Comparison of ENCODE assay signal across 17 cellular contexts in genomic region chr1:223419561-223419960, GRCh38. TPM values are rescaled to one million over a fixed set of nuclear protein-coding genes. Genes with fewer than 3 reads are reported as not detected.
DNase-seq lines count a peak whose midpoint lies in the region; ATAC-seq, FAIRE-seq and TF ChIP-seq lines count a peak whose summit lies in the region.
"Had no signal": no experiment of that assay in that cellular context is flagged by ENCODE, and none has a peak within 500 bp of the region (broad histone marks: within the 10 kb centered on the region; RNA-seq: fewer than 3 reads in every experiment).

No MANE protein-coding gene starts in this region.

- DNase-seq in DMS79 treated with DMSO at 0.1 percent for 48 hours (lab: John Stamatoyannopoulos, UW) (peak; percentile 4), DMS79 (lab: John Stamatoyannopoulos, UW) (no peak), HepG2 (ENCODE audit: low spot score) (no peak), right lobe of liver (no peak), esophagus muscularis mucosa (ENCODE audit: extremely low spot score) (peak; percentile 68), NCI-H69 (lab: John Stamatoyannopoulos, UW) (no peak)
- DNase-seq: 8988T, AML-193, Calu3, DMS 273 treated with DMSO at 0.1 percent for 48 hours, GF-D8, GOT3, H9 had no signal

- H3K4me1 ChIP-seq in HepG2 (ENCODE audit: insufficient read depth, low read length) (peaks cover 32% of the 10 kb centered on the region), right lobe of liver (peaks cover 0 to 22% (median 2%) of the 10 kb centered on the region in 4 donors), esophagus muscularis mucosa (peaks cover 0 to 9% (median under 1%) of the 10 kb centered on the region in 4 donors)
- H3K4me1 ChIP-seq: BLaER1 had no signal

- no peaks in the 10 kb centered on the region for H3K79me2 ChIP-seq in HepG2 (ENCODE audit: insufficient read depth, low read length)

- TF ChIP-seq CTCF in HepG2 (CRISPR knock-in tag; IDR thresholded peaks at IDR 0.05), result no peak
- TF ChIP-seq CTCF in right lobe of liver (IDR thresholded peaks at IDR 0.05), result no peak
- TF ChIP-seq CTCF in esophagus muscularis mucosa (IDR thresholded peaks at IDR 0.05), result no peak

- TF ChIP-seq EP300 in HepG2 (IDR thresholded peaks at IDR 0.05; ENCODE audit: low read depth in 2 of 2, low read length in 2 of 2), result no peak
- TF ChIP-seq EP300 in HepG2 (CRISPR knock-in tag; IDR thresholded peaks at IDR 0.05; ENCODE audit: borderline replicate concordance), result no peak
- no peak for TF ChIP-seq EP300 in esophagus muscularis mucosa (IDR thresholded peaks at IDR 0.05)

- WGBS in HepG2 (ENCODE audit: low lambda C conversion rate), result 22% methylated on average over 9 of the region's 10 CpGs
- WGBS in right lobe of liver (ENCODE audit: insufficient coverage, low coverage, low lambda C conversion rate, missing lambda C conversion rate), result 90% methylated on average over 6 of the region's 10 CpGs
- 85% methylated on average over 10 of the region's 10 CpGs for WGBS in esophagus muscularis mucosa

- H3K4me2 ChIP-seq in HepG2 (ENCODE audit: low read depth, low read length), result peak overlapping the region; percentile 29; the same call in 1 of the 2 replicates
- H3K4me2 ChIP-seq: BLaER1 had no signal

- no TSS peak for BruUV-seq in HepG2 (replicated peaks; lab: Mats Ljungman, UMichigan)

- no peak overlapping the region for H3K27ac ChIP-seq in HepG2 (ENCODE audit: extremely low read length, insufficient read depth, low read length)
- no peak overlapping the region for H3K27ac ChIP-seq in right lobe of liver
- no peak overlapping the region for H3K27ac ChIP-seq in esophagus muscularis mucosa (replicated peaks in 1 of 4)
- H3K27ac ChIP-seq: BLaER1 had no signal

- H3K27me3 ChIP-seq in HepG2 (ENCODE audit: control insufficient read depth in 1 of 2, insufficient read depth in 2 of 2, low read length in 2 of 2), result no peaks in the 10 kb centered on the region
- no peaks in the 10 kb centered on the region for H3K27me3 ChIP-seq in right lobe of liver
- no peaks in the 10 kb centered on the region for H3K27me3 ChIP-seq in esophagus muscularis mucosa
- H3K27me3 ChIP-seq: BLaER1 had no signal

- no peak for FAIRE-seq in HepG2 (lab: Jason Lieb, UNC)

- no peak overlapping the region for H3K4me3 ChIP-seq in HepG2 (replicated peaks in 1 of 3; ENCODE audit: insufficient read depth in 1 of 3, low read depth in 2 of 3, low read length in 3 of 3)
- no peak overlapping the region for H3K4me3 ChIP-seq in right lobe of liver
- no peak overlapping the region for H3K4me3 ChIP-seq in esophagus muscularis mucosa
- H3K4me3 ChIP-seq: BLaER1 had no signal

- CTCF ChIA-PET in HepG2 (lab: Yijun Ruan, JAX; ENCODE audit: low intra/inter-chr PET ratio, low total read pairs), result no interaction called here

- intact Hi-C loops in HepG2 (cut with micrococcal nuclease; ENCODE audit: unreplicated experiment) (loop anchor here (5.0 kb wide), 1 partner anchor 1357 kb away; no protein-coding TSS in a partner anchor), right lobe of liver (cut with DNase I) (no loop called here), esophagus muscularis mucosa (cut with DNase I) (no loop called here)

- no peak for TF ChIP-seq RAD21 in HepG2 (CRISPR knock-in tag; IDR thresholded peaks at IDR 0.05)

- no peak overlapping the region for H3K9ac ChIP-seq in HepG2 (ENCODE audit: insufficient read depth, low read depth, low read length)
- H3K9ac ChIP-seq: BLaER1 had no signal

- POLR2A ChIA-PET in HepG2 (lab: Yijun Ruan, JAX), result no interaction called here

- ATAC-seq in HepG2 (peak; percentile 35; the same call in 1 of the 3 replicates), right lobe of liver (no peak), HG03280 (IDR thresholded peaks at IDR 0.05; ENCODE audit: unreplicated experiment) (no peak)

- H2AFZ ChIP-seq in HepG2 (ENCODE audit: low read length), result no peak overlapping the region

- H3K9me3 ChIP-seq in HepG2 (ENCODE audit: low read length) (no peaks in the 10 kb centered on the region), right lobe of liver (no peaks in the 10 kb centered on the region), esophagus muscularis mucosa (no peaks in the 10 kb centered on the region)
- H3K9me3 ChIP-seq: BLaER1 had no signal

- in situ Hi-C loops in HepG2 (cut with HindIII; ENCODE audit: extremely low pct_ligation_motif_present, low pct_unique_long_range_greater_than_20kb), result no loop called here

- no peaks in the 10 kb centered on the region for H4K20me1 ChIP-seq in HepG2 (ENCODE audit: insufficient read depth, low read length)
- H4K20me1 ChIP-seq: BLaER1 had no signal

- TF ChIP-seq POLR2A in HepG2 (IDR thresholded peaks at IDR 0.05; ENCODE audit: insufficient read depth in 1 of 2, low read depth in 2 of 2, low read length in 2 of 2) (no peak), right lobe of liver (IDR thresholded peaks at IDR 0.05) (no peak), esophagus muscularis mucosa (IDR thresholded peaks at IDR 0.05; ENCODE audit: low read depth) (no peak)

- no peaks in the 10 kb centered on the region for H3K36me3 ChIP-seq in HepG2 (replicated peaks in 1 of 2; ENCODE audit: control insufficient read depth in 1 of 2, insufficient read depth in 2 of 2, low read length in 2 of 2)
- no peaks in the 10 kb centered on the region for H3K36me3 ChIP-seq in right lobe of liver
- no peaks in the 10 kb centered on the region for H3K36me3 ChIP-seq in esophagus muscularis mucosa
- H3K36me3 ChIP-seq: BLaER1 had no signal

TF ChIP-seq in HepG2, 621 proteins besides CTCF, POLR2A, EP300 and RAD21 (continues in another document):
- TF ChIP-seq FOXA3 (CRISPR knock-in tag; IDR thresholded peaks at IDR 0.05) (0 out of 2 replicates have a peak, but pooled peaks have one; percentile 7), ZNF629 (CRISPR knock-in tag; conservative IDR thresholded peaks at IDR 0.05) (peak; percentile 64), ELF1 (CRISPR knock-in tag; IDR thresholded peaks at IDR 0.05) (no peak), TCF7 (IDR thresholded peaks at IDR 0.05; ENCODE audit: low read depth) (0 out of 2 replicates have a peak, but pooled peaks have one; percentile 13), ZNF746 (CRISPR knock-in tag; IDR thresholded peaks at IDR 0.05) (no peak)

RNA-seq across cellular contexts. Expression of gene CCDC185, which starts 26.3 kb away (rescaled TPM):
- total RNA-seq in HepG2 (2016; rRNA removed; fragmentation: Illumina TruSeq; extraction: Trizol), result not detected in 2 replicates
- not detected in 2 replicates for total RNA-seq in HepG2 (2016; cell fraction: cytosol; rRNA removed; fragmentation: Illumina TruSeq; extraction: Trizol; ENCODE audit: low read depth)
- not detected in 2 replicates for total RNA-seq in HepG2 (2016; cell fraction: insoluble cytoplasmic fraction; rRNA removed; fragmentation: Illumina TruSeq; extraction: Trizol)
- total RNA-seq in HepG2 (2016; cell fraction: membrane; rRNA removed; fragmentation: Illumina TruSeq; extraction: Trizol), result not detected in 2 replicates
- not detected in 2 replicates for total RNA-seq in HepG2 (2016; cell fraction: nucleus; rRNA removed; fragmentation: Illumina TruSeq; extraction: Trizol)
- not detected in 2 replicates for polyA plus RNA-seq in HepG2 (2011; rRNA removed)
- not detected in 2 replicates for polyA plus RNA-seq in HepG2 (2011; cell fraction: cytosol; rRNA removed)
- polyA plus RNA-seq in HepG2 (2011; cell fraction: nucleus; rRNA removed), result not detected in 2 replicates
- not detected in 2 replicates for polyA plus RNA-seq in HepG2 (2012)
- polyA plus RNA-seq in HepG2 (2016; cell fraction: cytosol; fragmentation: Illumina TruSeq; extraction: Trizol; ENCODE audit: low read depth), result not detected in 2 replicates
- not detected in 2 replicates for polyA plus RNA-seq in HepG2 (2016; cell fraction: insoluble cytoplasmic fraction; fragmentation: Illumina TruSeq; extraction: Trizol; ENCODE audit: low read depth)
- not detected in 2 replicates for polyA plus RNA-seq in HepG2 (2016; cell fraction: membrane; fragmentation: Illumina TruSeq; extraction: Trizol; ENCODE audit: low read depth)
- not detected in 2 replicates for polyA plus RNA-seq in HepG2 (2016; cell fraction: nucleus; fragmentation: Illumina TruSeq; extraction: Trizol; ENCODE audit: insufficient read depth, low read depth)
- 0.07 TPM in 1 of 2 replicates, not detected in the other for polyA minus RNA-seq in HepG2 (2011; rRNA and poly(A)+ RNA removed; ENCODE audit: low replicate concordance)
- polyA minus RNA-seq in HepG2 (2011; cell fraction: cytosol; rRNA and poly(A)+ RNA removed), result not detected in 2 replicates
- polyA minus RNA-seq in HepG2 (2011; cell fraction: nucleus; rRNA and poly(A)+ RNA removed), result not detected in 2 replicates
- total RNA-seq in right lobe of liver, result not detected
- not detected for total RNA-seq in esophagus muscularis mucosa
- total RNA-seq: H9, HT-29 had no signal
- polyA plus RNA-seq: IgD-negative memory B cell had no signal

RNA-seq across cellular contexts. Expression of gene SUSD4, which starts 55.6 kb away (rescaled TPM):
- total RNA-seq in HepG2 (2016; rRNA removed; fragmentation: Illumina TruSeq; extraction: Trizol) (not detected in 2 replicates), right lobe of liver (1 to 10 TPM; 1.3 to 5.9 (median 2.8) TPM), esophagus muscularis mucosa (1 to 10 TPM; 1.1 to 3.3 (median 1.8) TPM)
- not detected in 2 replicates for total RNA-seq in HepG2 (2016; cell fraction: cytosol; rRNA removed; fragmentation: Illumina TruSeq; extraction: Trizol; ENCODE audit: low read depth)
- total RNA-seq in HepG2 (2016; cell fraction: insoluble cytoplasmic fraction; rRNA removed; fragmentation: Illumina TruSeq; extraction: Trizol), result not detected in 2 replicates
- total RNA-seq in HepG2 (2016; cell fraction: membrane; rRNA removed; fragmentation: Illumina TruSeq; extraction: Trizol), result not detected in 2 replicates
- total RNA-seq in HepG2 (2016; cell fraction: nucleus; rRNA removed; fragmentation: Illumina TruSeq; extraction: Trizol), result not detected in 2 replicates
- polyA plus RNA-seq in HepG2 (2011; rRNA removed), result not detected in 2 replicates
- not detected in 2 replicates for polyA plus RNA-seq in HepG2 (2011; cell fraction: cytosol; rRNA removed)
- not detected in 2 replicates for polyA plus RNA-seq in HepG2 (2011; cell fraction: nucleus; rRNA removed)
- polyA plus RNA-seq in HepG2 (2012), result not detected in 2 replicates
- not detected in 2 replicates for polyA plus RNA-seq in HepG2 (2016; cell fraction: cytosol; fragmentation: Illumina TruSeq; extraction: Trizol; ENCODE audit: low read depth)
- polyA plus RNA-seq in HepG2 (2016; cell fraction: insoluble cytoplasmic fraction; fragmentation: Illumina TruSeq; extraction: Trizol; ENCODE audit: low read depth), result not detected in 2 replicates
- not detected in 2 replicates for polyA plus RNA-seq in HepG2 (2016; cell fraction: membrane; fragmentation: Illumina TruSeq; extraction: Trizol; ENCODE audit: low read depth)
- not detected in 2 replicates for polyA plus RNA-seq in HepG2 (2016; cell fraction: nucleus; fragmentation: Illumina TruSeq; extraction: Trizol; ENCODE audit: insufficient read depth, low read depth)
- not detected in 2 replicates for polyA minus RNA-seq in HepG2 (2011; rRNA and poly(A)+ RNA removed; ENCODE audit: low replicate concordance)
- not detected in 2 replicates for polyA minus RNA-seq in HepG2 (2011; cell fraction: cytosol; rRNA and poly(A)+ RNA removed)
- polyA minus RNA-seq in HepG2 (2011; cell fraction: nucleus; rRNA and poly(A)+ RNA removed), result not detected in 2 replicates

Comparison
In these comparisons a context has a peak if more than half of its experiments do, and no peak if none do; other contexts are left out.
1. DNase-seq: peak in DMS79 treated with DMSO at 0.1 percent for 48 hours (single experiment) and esophagus muscularis mucosa (single experiment); none in DMS79 (single experiment), HepG2 (single experiment), right lobe of liver (0 of 3) and NCI-H69 (single experiment).